2 cellular contexts compared by ENCODE assay signal in the genomic region with DNA sequence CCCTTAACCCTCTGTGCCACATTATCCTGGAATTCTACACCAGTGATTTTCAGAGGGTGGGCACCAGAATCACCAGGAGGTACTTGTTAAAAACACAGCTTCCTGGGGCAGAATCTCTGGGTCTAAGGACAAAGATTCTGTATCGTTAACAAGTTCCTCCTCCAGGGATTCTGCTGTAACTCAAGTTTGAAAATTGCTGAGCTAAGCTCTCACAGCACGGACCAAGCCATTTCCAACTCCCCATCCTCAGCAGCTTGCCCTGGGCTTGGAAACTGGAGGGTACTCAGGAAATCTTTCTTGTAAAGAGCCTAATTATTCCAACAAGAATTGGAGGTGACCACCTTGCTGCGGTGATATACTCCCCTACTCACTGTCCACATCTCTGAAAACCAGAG.
TF ChIP-seq lines count a peak whose summit lies in the region.

No MANE protein-coding gene starts in this region.

TF ChIP-seq in A549, 52 proteins besides CTCF, POLR2A, EP300 and RAD21:
- TF ChIP-seq, protein P1, sequence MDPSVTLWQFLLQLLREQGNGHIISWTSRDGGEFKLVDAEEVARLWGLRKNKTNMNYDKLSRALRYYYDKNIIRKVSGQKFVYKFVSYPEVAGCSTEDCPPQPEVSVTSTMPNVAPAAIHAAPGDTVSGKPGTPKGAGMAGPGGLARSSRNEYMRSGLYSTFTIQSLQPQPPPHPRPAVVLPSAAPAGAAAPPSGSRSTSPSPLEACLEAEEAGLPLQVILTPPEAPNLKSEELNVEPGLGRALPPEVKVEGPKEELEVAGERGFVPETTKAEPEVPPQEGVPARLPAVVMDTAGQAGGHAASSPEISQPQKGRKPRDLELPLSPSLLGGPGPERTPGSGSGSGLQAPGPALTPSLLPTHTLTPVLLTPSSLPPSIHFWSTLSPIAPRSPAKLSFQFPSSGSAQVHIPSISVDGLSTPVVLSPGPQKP (IDR thresholded peaks at IDR 0.05; ENCODE audit: low read depth, low read length), result no peak
- peak; percentile 44 for TF ChIP-seq MAFK (IDR thresholded peaks at IDR 0.05; ENCODE audit: partially characterized antibody)

TF ChIP-seq in IMR-90, 13 proteins besides CTCF, POLR2A, EP300 and RAD21:
- TF ChIP-seq MAZ (IDR thresholded peaks at IDR 0.05; ENCODE audit: borderline replicate concordance, low read depth, low read length) (no peak), MAFK (IDR thresholded peaks at IDR 0.05; ENCODE audit: low read depth, low read length) (peak; percentile 64)
